Comparison of ENCODE assay signal across 24 cellular contexts in the genomic region with DNA sequence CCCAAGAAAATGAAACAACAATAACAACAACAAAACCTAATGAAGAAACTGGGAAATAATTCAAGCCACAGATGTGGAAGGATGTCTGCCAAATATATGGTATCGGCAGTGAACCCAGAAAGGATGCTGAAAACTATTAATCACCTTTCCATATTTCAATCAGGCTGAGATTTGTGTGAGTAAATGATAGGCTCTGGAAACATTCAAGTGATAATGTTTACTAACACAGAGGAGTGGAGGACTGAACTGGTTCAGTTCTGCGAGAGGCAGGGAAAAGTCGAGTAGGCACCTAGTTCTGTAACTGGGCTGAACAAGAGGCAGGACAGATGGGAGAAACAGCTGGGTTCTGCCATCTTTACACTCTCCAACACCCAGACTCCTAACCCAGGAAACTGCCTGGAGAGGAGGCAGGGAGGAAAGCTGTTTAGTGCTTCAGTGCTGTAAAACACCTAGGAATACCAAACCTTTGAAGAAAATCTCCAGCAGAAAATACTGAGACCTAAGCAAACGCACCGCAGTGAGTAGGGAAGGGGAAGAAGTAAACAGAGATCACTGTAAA.
DNase-seq lines count a peak whose midpoint lies in the region; ATAC-seq and TF ChIP-seq lines count a peak whose summit lies in the region.
"Had no signal": no experiment of that assay in that cellular context is flagged by ENCODE, and none has a peak within 500 bp of the region (broad histone marks: within the 10 kb centered on the region; RNA-seq: fewer than 3 reads in every experiment).

No MANE protein-coding gene starts in this region.

- TF ChIP-seq CTCF in foreskin keratinocyte (conservative IDR thresholded peaks at IDR 0.05) = no peak

- no peak overlapping the region for H3K27ac ChIP-seq in foreskin keratinocyte
- H3K27ac ChIP-seq: body of pancreas, colonic mucosa, left lung, SJSA1 had no signal

- peak overlapping the region; percentile 58 to 88 for H3K27ac Mint-ChIP-seq in activated naive CD4-positive, alpha-beta T cell treated with anti-CD3 and anti-CD28 coated beads, Interleukin-2, amount 50 U/mL, for 72 hours
- peak overlapping the region; percentile 2 to 87 for H3K27ac Mint-ChIP-seq in stimulated activated naive CD8-positive, alpha-beta T cell treated with anti-CD3 and anti-CD28 coated beads, Interleukin-15, amount 100 ng/mL, for 72 hours

- peaks cover 0 to 10% of the 10 kb centered on the region in 2 donors for H3K9me3 Mint-ChIP-seq in activated naive CD4-positive, alpha-beta T cell treated with anti-CD3 and anti-CD28 coated beads, Interleukin-2, amount 50 U/mL, for 72 hours
- H3K9me3 Mint-ChIP-seq in stimulated activated naive CD8-positive, alpha-beta T cell treated with anti-CD3 and anti-CD28 coated beads, Interleukin-15, amount 100 ng/mL, for 72 hours = no peaks in the 10 kb centered on the region
- H3K9me3 Mint-ChIP-seq: CD4-positive, alpha-beta memory T cell had no signal

- H3K36me3 Mint-ChIP-seq in activated naive CD4-positive, alpha-beta T cell treated with anti-CD3 and anti-CD28 coated beads, Interleukin-2, amount 50 U/mL, for 72 hours = peaks cover 6 to 15% of the 10 kb centered on the region in 2 donors

- H3K27me3 ChIP-seq in foreskin keratinocyte = no peaks in the 10 kb centered on the region
- H3K27me3 ChIP-seq: body of pancreas, colonic mucosa, left lung, SJSA1, stomach had no signal

- DNase-seq in activated naive CD4-positive, alpha-beta T cell treated with anti-CD3 and anti-CD28 coated beads, Interleukin-2, amount 50 U/mL, for 72 hours (ENCODE audit: low spot score in 2 of 2) = no peak
- DNase-seq in activated naive CD4-positive, alpha-beta T cell treated with Interleukin-2 at 50 U/mL for 16 hours = no peak
- DNase-seq in NCI-H82 (lab: John Stamatoyannopoulos, UW) = peak; percentile 77
- DNase-seq in foreskin keratinocyte = no peak
- no peak for DNase-seq in stimulated activated naive CD8-positive, alpha-beta T cell treated with anti-CD3 and anti-CD28 coated beads, Interleukin-15, amount 100 ng/mL, for 72 hours
- no peak for DNase-seq in mucosa of gallbladder (ENCODE audit: low spot score)
- DNase-seq in kidney glomerular epithelial cell (lab: John Stamatoyannopoulos, UW) = no peak
- DNase-seq: activated CD4-positive, CD25-positive, alpha-beta regulatory T cell; activated CD8-positive, alpha-beta memory T cell treated with anti-CD3 and anti-CD28 coated beads, Interleukin-2, amount 50 U/mL, for 4 hours; activated naive CD4-positive, alpha-beta T cell treated with anti-CD3 and anti-CD28 coated beads, Interleukin-2, amount 50 U/mL, for 16 hours; body of pancreas; CD4-positive, alpha-beta memory T cell; colonic mucosa; foreskin melanocyte; KBM-7; left lung; MV-4-11; NCI-H2029; nucleus accumbens; right cardiac atrium; stomach had no signal

- peak; percentile 13 to 69 for ATAC-seq in activated naive CD4-positive, alpha-beta T cell treated with anti-CD3 and anti-CD28 coated beads, Interleukin-2, amount 50 U/mL, for 72 hours
- peak; percentile 47 for ATAC-seq in foreskin keratinocyte
- ATAC-seq in stimulated activated naive CD8-positive, alpha-beta T cell treated with anti-CD3 and anti-CD28 coated beads, Interleukin-15, amount 100 ng/mL, for 72 hours = no peak
- ATAC-seq in HG03342 (IDR thresholded peaks at IDR 0.05; ENCODE audit: unreplicated experiment) = no peak
- ATAC-seq: body of pancreas, HCT116, left lung, right cardiac atrium had no signal

- peaks cover 13% of the 10 kb centered on the region for H3K4me1 ChIP-seq in foreskin keratinocyte
- H3K4me1 ChIP-seq: body of pancreas, colonic mucosa, left lung, SJSA1 had no signal

- H3K4me3 Mint-ChIP-seq in stimulated activated naive CD8-positive, alpha-beta T cell treated with anti-CD3 and anti-CD28 coated beads, Interleukin-15, amount 100 ng/mL, for 72 hours = peak overlapping the region; percentile 48 to 65
- H3K4me3 Mint-ChIP-seq: CD4-positive, alpha-beta memory T cell had no signal

- peaks cover 44% of the 10 kb centered on the region for H3K4me1 Mint-ChIP-seq in stimulated activated naive CD8-positive, alpha-beta T cell treated with anti-CD3 and anti-CD28 coated beads, Interleukin-15, amount 100 ng/mL, for 72 hours

- no peaks in the 10 kb centered on the region for H3K27me3 Mint-ChIP-seq in stimulated activated naive CD8-positive, alpha-beta T cell treated with anti-CD3 and anti-CD28 coated beads, Interleukin-15, amount 100 ng/mL, for 72 hours
- H3K27me3 Mint-ChIP-seq: CD4-positive, alpha-beta memory T cell had no signal

Comparison
In these comparisons a context has a peak if more than half of its experiments do, and no peak if none do; other contexts are left out.
1. ATAC-seq: peak in activated naive CD4-positive, alpha-beta T cell treated with anti-CD3 and anti-CD28 coated beads, Interleukin-2, amount 50 U/mL, for 72 hours (2 of 2) and foreskin keratinocyte (single experiment); none in stimulated activated naive CD8-positive, alpha-beta T cell treated with anti-CD3 and anti-CD28 coated beads, Interleukin-15, amount 100 ng/mL, for 72 hours (single experiment) and HG03342 (single experiment).